Comparison of ENCODE assay signal across 8 cellular contexts in the genomic region with DNA sequence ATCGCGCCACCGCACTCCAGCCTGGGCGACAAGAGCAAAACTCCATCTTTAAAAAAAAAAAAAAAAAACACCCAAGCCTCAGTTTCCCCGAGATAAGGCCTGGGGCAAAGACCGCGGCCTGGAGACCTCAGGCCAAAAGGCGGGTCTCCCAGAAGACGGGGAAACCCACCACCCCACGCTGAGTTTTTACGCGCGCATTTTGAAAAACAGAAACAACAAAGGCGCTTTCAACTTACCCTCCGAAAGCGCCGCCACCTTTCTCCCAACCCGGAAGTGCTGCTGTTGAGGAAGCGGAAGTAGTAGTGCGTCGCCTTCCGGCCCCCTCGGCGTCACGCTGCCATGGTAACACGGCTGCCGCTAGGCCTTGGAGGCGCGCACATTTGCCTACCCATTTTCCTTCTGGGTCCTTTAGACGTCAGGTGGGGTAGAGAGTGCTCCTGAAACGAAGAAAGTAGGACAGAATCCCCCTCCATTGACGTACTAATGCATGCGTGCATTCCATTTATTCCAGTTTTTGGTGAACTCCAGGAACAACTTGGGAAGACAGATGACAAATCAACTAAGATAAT. TPM values are rescaled to one million over a fixed set of nuclear protein-coding genes. Genes with fewer than 3 reads are reported as not detected.
DNase-seq lines count a peak whose midpoint lies in the region; ATAC-seq and TF ChIP-seq lines count a peak whose summit lies in the region.

TTF1 (minus strand) TSS at position 287 of the 569 bp plus-strand sequence. CDS start 4,019 bp downstream, outside the sequence.

- H3K36me3 ChIP-seq in KOPT-K1 (ENCODE audit: insufficient read depth, low read length) (peaks cover 22% of the 10 kb centered on the region), Panc1 (ENCODE audit: control insufficient read depth, insufficient read depth, low read length) (peaks cover 4% of the 10 kb centered on the region; the same call in 1 of the 2 replicates), esophagus muscularis mucosa (peaks cover 7 to 22% (median 17%) of the 10 kb centered on the region in 4 donors), muscle layer of duodenum (ENCODE audit: control insufficient read depth in 1 of 2, insufficient read depth in 2 of 2, low read length in 2 of 2) (peaks cover 10 to 20% of the 10 kb centered on the region in 2 donors)

- ATAC-seq in GM21786 (IDR thresholded peaks at IDR 0.05; ENCODE audit: unreplicated experiment) (peak; percentile 86), Panc1 (peak; percentile 91)

- peak within 1 kb of the TSS; percentile 95 for H3K27ac ChIP-seq in KOPT-K1 (ENCODE audit: low read depth, low read length, poor library complexity, severe bottlenecking)
- H3K27ac ChIP-seq in Panc1 (ENCODE audit: low read length), result peak within 1 kb of the TSS; percentile 83
- H3K27ac ChIP-seq in esophagus muscularis mucosa (replicated peaks in 1 of 4), result peak within 1 kb of the TSS; percentile 28 to 65 (median 50)
- peak within 1 kb of the TSS; percentile 63 for H3K27ac ChIP-seq in muscle layer of duodenum (ENCODE audit: low read length)

- in situ Hi-C loops in Panc1 (cut with HindIII; ENCODE audit: low pct_unique_long_range_greater_than_20kb, low sequenced_read_pairs), result no loop called here

- intact Hi-C loops in Panc1 (cut with micrococcal nuclease; ENCODE audit: unreplicated experiment) (no loop called here), esophagus muscularis mucosa (cut with DNase I) (no loop called here)

- H3K4me1 Mint-ChIP-seq in activated T-cell treated with anti-CD3 and anti-CD28 coated beads, Interleukin-2, amount 50 U/mL, for 24 hours (ENCODE audit: low read depth), result peaks cover 65% of the 10 kb centered on the region

- WGBS in esophagus muscularis mucosa, result 2% methylated on average over 30 of the region's 33 CpGs

- H3K4me3 Mint-ChIP-seq in activated T-cell treated with anti-CD3 and anti-CD28 coated beads, Interleukin-2, amount 50 U/mL, for 24 hours, result peak within 1 kb of the TSS; percentile 97

- H3K9me3 Mint-ChIP-seq in activated T-cell treated with anti-CD3 and anti-CD28 coated beads, Interleukin-2, amount 50 U/mL, for 24 hours, result no peaks in the 10 kb centered on the region

- peak; percentile 86 for DNase-seq in DMS153 (lab: John Stamatoyannopoulos, UW)
- DNase-seq in Panc1 (ENCODE audit: low read depth, low spot score), result no peak
- DNase-seq in activated T-cell treated with anti-CD3 and anti-CD28 coated beads, Interleukin-2, amount 50 U/mL, for 24 hours, result peak; percentile 92
- DNase-seq in esophagus muscularis mucosa (ENCODE audit: extremely low spot score), result peak; percentile 97
- peak; percentile 83 to 86 for DNase-seq in stimulated activated CD8-positive, alpha-beta memory T cell treated with anti-CD3 and anti-CD28 coated beads, Interleukin-7, amount 100 ng/mL, for 1 hour (ENCODE audit: low read depth in 2 of 2)

- H3K36me3 Mint-ChIP-seq in activated T-cell treated with anti-CD3 and anti-CD28 coated beads, Interleukin-2, amount 50 U/mL, for 24 hours (ENCODE audit: low read depth), result peaks cover 42% of the 10 kb centered on the region

- H3K4me3 ChIP-seq in Panc1 (ENCODE audit: low read depth in 2 of 2, low read length in 2 of 2), result peak within 1 kb of the TSS; percentile 55 to 79
- peak within 1 kb of the TSS; percentile 69 to 84 (median 74) for H3K4me3 ChIP-seq in esophagus muscularis mucosa
- peak within 1 kb of the TSS; percentile 72 to 79 for H3K4me3 ChIP-seq in muscle layer of duodenum (ENCODE audit: low read depth in 1 of 2, low read length in 2 of 2)

- TF ChIP-seq POLR2A in esophagus muscularis mucosa (IDR thresholded peaks at IDR 0.05; ENCODE audit: low read depth), result no peak

- TF ChIP-seq CTCF in Panc1 (IDR thresholded peaks at IDR 0.05) (no peak), esophagus muscularis mucosa (IDR thresholded peaks at IDR 0.05) (no peak)

- peaks cover 15% of the 10 kb centered on the region for H3K27me3 Mint-ChIP-seq in activated T-cell treated with anti-CD3 and anti-CD28 coated beads, Interleukin-2, amount 50 U/mL, for 24 hours

- POLR2A ChIA-PET in Panc1 (lab: Charles Lee), result interaction anchor here (0.7 kb wide), 2 partner anchors 130 to 631 kb away, joined by 9 to 10 read pairs; no protein-coding TSS in a partner anchor

- H3K27ac Mint-ChIP-seq in activated T-cell treated with anti-CD3 and anti-CD28 coated beads, Interleukin-2, amount 50 U/mL, for 24 hours, result peak within 1 kb of the TSS; percentile 96

- TF ChIP-seq EP300 in esophagus muscularis mucosa (IDR thresholded peaks at IDR 0.05), result no peak

- BruUV-seq in Panc1 (replicated peaks; lab: Mats Ljungman, UMichigan), result no TSS peak

- no peaks in the 10 kb centered on the region for H3K27me3 ChIP-seq in Panc1 (ENCODE audit: control insufficient read depth, insufficient read depth, low read length)
- peaks cover 0 to 25% (median 19%) of the 10 kb centered on the region in 4 donors for H3K27me3 ChIP-seq in esophagus muscularis mucosa
- H3K27me3 ChIP-seq in muscle layer of duodenum (ENCODE audit: low read depth, low read length), result peaks cover 18% of the 10 kb centered on the region

- peaks cover 9% of the 10 kb centered on the region for H3K4me1 ChIP-seq in Panc1 (ENCODE audit: control insufficient read depth, insufficient read depth, low read length)
- H3K4me1 ChIP-seq in esophagus muscularis mucosa, result peaks cover 38 to 51% (median 44%) of the 10 kb centered on the region in 4 donors
- peaks cover 9 to 30% of the 10 kb centered on the region in 2 donors for H3K4me1 ChIP-seq in muscle layer of duodenum (ENCODE audit: control insufficient read depth in 1 of 2, insufficient read depth in 2 of 2, low read length in 2 of 2)

- H3K9me3 ChIP-seq in KOPT-K1 (ENCODE audit: insufficient read depth, low read length, poor library complexity, severe bottlenecking), result no peaks in the 10 kb centered on the region
- no peaks in the 10 kb centered on the region for H3K9me3 ChIP-seq in Panc1 (ENCODE audit: control insufficient read depth, insufficient read depth, low read depth, low read length)
- no peaks in the 10 kb centered on the region for H3K9me3 ChIP-seq in esophagus muscularis mucosa
- no peaks in the 10 kb centered on the region for H3K9me3 ChIP-seq in muscle layer of duodenum (ENCODE audit: control insufficient read depth in 1 of 2, low read length in 2 of 2)

- CTCF ChIA-PET in Panc1 (lab: Charles Lee), result no interaction called here

RNA-seq across cellular contexts. Expression of gene TTF1, which starts in this region (rescaled TPM):
- total RNA-seq in Panc1 (2021; ENCODE audit: unreplicated experiment), result 8.4 TPM
- 3.7 TPM for polyA plus RNA-seq in Panc1 (2012; ENCODE audit: insufficient read length)
- 10 to 100 TPM in 3 of 4 donors, 1 to 10 TPM in 1; 9.6 to 17.2 (median 12.8) TPM for total RNA-seq in esophagus muscularis mucosa
